Comparison of ENCODE assay signal across 17 cellular contexts in the genomic region with DNA sequence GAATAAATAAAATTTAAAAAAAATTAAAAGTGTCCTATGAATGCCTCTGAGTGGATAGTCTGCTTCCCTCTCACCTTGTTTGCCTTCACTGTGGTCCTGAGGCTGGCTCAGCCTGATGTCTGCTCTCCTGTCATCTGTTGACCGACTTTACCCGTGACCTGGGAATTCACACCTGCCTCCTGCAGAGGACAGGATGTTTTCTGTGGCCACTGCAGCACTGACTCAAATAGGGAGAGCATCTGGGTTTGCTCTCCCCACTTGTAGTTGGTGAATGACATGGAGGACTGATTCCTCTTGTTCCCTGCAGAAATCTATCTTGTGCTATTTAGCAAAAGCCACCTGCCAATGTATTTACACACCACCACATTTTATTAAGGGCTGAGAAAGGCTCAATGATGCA. TPM values are rescaled to one million over a fixed set of nuclear protein-coding genes. Genes with fewer than 3 reads are reported as not detected.
DNase-seq lines count a peak whose midpoint lies in the region; ATAC-seq and TF ChIP-seq lines count a peak whose summit lies in the region.
"Had no signal": no experiment of that assay in that cellular context is flagged by ENCODE, and none has a peak within 500 bp of the region (broad histone marks: within the 10 kb centered on the region; RNA-seq: fewer than 3 reads in every experiment).

No MANE protein-coding gene starts in this region.

- in situ Hi-C loops in ACHN (cut with HindIII; ENCODE audit: low pct_ligation_motif_present, low pct_unique_long_range_greater_than_20kb, low sequenced_read_pairs), result no loop called here

- ATAC-seq in activated T-cell treated with anti-CD3 and anti-CD28 coated beads, Interleukin-2, amount 50 U/mL, for 72 hours (replicated peaks in 1 of 2), result peak; percentile 81 to 89
- ATAC-seq in HG02678 (IDR thresholded peaks at IDR 0.05; ENCODE audit: unreplicated experiment), result peak; percentile 57
- ATAC-seq in stimulated activated naive CD8-positive, alpha-beta T cell treated with anti-CD3 and anti-CD28 coated beads, Interleukin-15, amount 100 ng/mL, for 72 hours, result peak; percentile 90
- ATAC-seq: HCT116, lower lobe of right lung had no signal

- H3K79me2 ChIP-seq in osteoblast (ENCODE audit: insufficient read depth, low read length), result no peaks in the 10 kb centered on the region

- no peak overlapping the region for H3K4me3 Mint-ChIP-seq in activated T-cell treated with anti-CD3 and anti-CD28 coated beads, Interleukin-2, amount 50 U/mL, for 72 hours
- no peak overlapping the region for H3K4me3 Mint-ChIP-seq in stimulated activated naive CD8-positive, alpha-beta T cell treated with anti-CD3 and anti-CD28 coated beads, Interleukin-15, amount 100 ng/mL, for 72 hours

- H3K27me3 ChIP-seq in osteoblast (ENCODE audit: insufficient read depth, low read length), result no peaks in the 10 kb centered on the region
- H3K27me3 ChIP-seq: suprapubic skin had no signal

- H3K9me3 Mint-ChIP-seq in activated T-cell treated with anti-CD3 and anti-CD28 coated beads, Interleukin-2, amount 50 U/mL, for 72 hours, result no peaks in the 10 kb centered on the region
- no peaks in the 10 kb centered on the region for H3K9me3 Mint-ChIP-seq in stimulated activated naive CD8-positive, alpha-beta T cell treated with anti-CD3 and anti-CD28 coated beads, Interleukin-15, amount 100 ng/mL, for 72 hours

- H4K20me1 ChIP-seq in osteoblast (ENCODE audit: insufficient read depth, low read length), result no peaks in the 10 kb centered on the region

- H3K4me2 ChIP-seq in osteoblast (ENCODE audit: insufficient read depth, low read length), result no peak overlapping the region

- no peak for TF ChIP-seq CTCF in osteoblast (IDR thresholded peaks at IDR 0.05; ENCODE audit: extremely low read depth, low read depth, low read length)

- no peaks in the 10 kb centered on the region for H3K27me3 Mint-ChIP-seq in activated T-cell treated with anti-CD3 and anti-CD28 coated beads, Interleukin-2, amount 50 U/mL, for 72 hours (ENCODE audit: low read depth)
- no peaks in the 10 kb centered on the region for H3K27me3 Mint-ChIP-seq in stimulated activated naive CD8-positive, alpha-beta T cell treated with anti-CD3 and anti-CD28 coated beads, Interleukin-15, amount 100 ng/mL, for 72 hours

- no peak overlapping the region for H3K4me3 ChIP-seq in osteoblast (ENCODE audit: insufficient read depth, low read length)
- H3K4me3 ChIP-seq: lower lobe of right lung, suprapubic skin had no signal

- H3K4me1 Mint-ChIP-seq in activated T-cell treated with anti-CD3 and anti-CD28 coated beads, Interleukin-2, amount 50 U/mL, for 72 hours (ENCODE audit: low read depth), result peaks cover 28% of the 10 kb centered on the region
- H3K4me1 Mint-ChIP-seq in stimulated activated naive CD8-positive, alpha-beta T cell treated with anti-CD3 and anti-CD28 coated beads, Interleukin-15, amount 100 ng/mL, for 72 hours, result peaks cover 29% of the 10 kb centered on the region

- H3K4me1 ChIP-seq in osteoblast (ENCODE audit: insufficient read depth, low read length), result peaks cover 5% of the 10 kb centered on the region
- H3K4me1 ChIP-seq: lower lobe of right lung, suprapubic skin had no signal

- no peaks in the 10 kb centered on the region for H3K36me3 Mint-ChIP-seq in activated T-cell treated with anti-CD3 and anti-CD28 coated beads, Interleukin-2, amount 50 U/mL, for 72 hours (ENCODE audit: insufficient read depth in 2 of 2)

- peak; percentile 37 to 41 for DNase-seq in activated T-cell treated with anti-CD3 and anti-CD28 coated beads, Interleukin-2, amount 50 U/mL, for 72 hours
- DNase-seq in activated T-cell treated with anti-CD3 and anti-CD28 coated beads, Interleukin-2, amount 50 U/mL, for 1 hour, result no peak
- DNase-seq in NCI-H774 (lab: John Stamatoyannopoulos, UW) (peak; percentile 7), osteoblast (ENCODE audit: insufficient read length, low spot score, missing footprints) (no peak), ACHN (no peak), MV-4-11 (lab: John Stamatoyannopoulos, UW) (no peak)
- DNase-seq in stimulated activated naive CD8-positive, alpha-beta T cell treated with anti-CD3 and anti-CD28 coated beads, Interleukin-15, amount 100 ng/mL, for 72 hours, result peak in 1 of 2 donors; percentile 45
- DNase-seq: activated CD4-positive, alpha-beta T cell treated with anti-CD3 and anti-CD28 coated beads for 4 hours; activated effector memory CD4-positive, alpha-beta T cell treated with Interleukin-2 at 50 U/mL for 16 hours; lower lobe of right lung; NCI-H1694 treated with DMSO at 0.1 percent for 48 hours had no signal

- no peaks in the 10 kb centered on the region for H3K9me3 ChIP-seq in osteoblast (ENCODE audit: low read depth, low read length)
- H3K9me3 ChIP-seq: lower lobe of right lung, suprapubic skin had no signal

- no peaks in the 10 kb centered on the region for H3K36me3 ChIP-seq in osteoblast (ENCODE audit: insufficient read depth, low read length)
- H3K36me3 ChIP-seq: lower lobe of right lung, suprapubic skin had no signal

- no peak overlapping the region for H3K27ac Mint-ChIP-seq in activated T-cell treated with anti-CD3 and anti-CD28 coated beads, Interleukin-2, amount 50 U/mL, for 72 hours
- no peak overlapping the region for H3K27ac Mint-ChIP-seq in stimulated activated naive CD8-positive, alpha-beta T cell treated with anti-CD3 and anti-CD28 coated beads, Interleukin-15, amount 100 ng/mL, for 72 hours

- no peak overlapping the region for H3K27ac ChIP-seq in osteoblast (ENCODE audit: low read depth, low read length)
- H3K27ac ChIP-seq: lower lobe of right lung, suprapubic skin had no signal

- no peak overlapping the region for H2AFZ ChIP-seq in osteoblast (ENCODE audit: low read length)

RNA-seq across cellular contexts. Expression of a gene that starts 52.4 kb away (rescaled TPM):
- not detected for total RNA-seq in activated T-cell treated with anti-CD3 and anti-CD28 coated beads, Interleukin-2, amount 50 U/mL, for 72 hours
- not detected in 2 replicates for total RNA-seq in osteoblast
- total RNA-seq: astrocyte; frontal cortex; suprapubic skin; T-helper 1 cell treated with Interleukin-12 subunit alpha and Interleukin-12 subunit beta and Interleukin-4 antibody, amounts not matched to agents 30 ng/mL and 1 ng/mL, for 36 hours had no signal

Comparison
In these comparisons a context has a peak if more than half of its experiments do, and no peak if none do; other contexts are left out.
1. DNase-seq: peak in activated T-cell treated with anti-CD3 and anti-CD28 coated beads, Interleukin-2, amount 50 U/mL, for 72 hours (2 of 2) and NCI-H774 (single experiment); none in activated T-cell treated with anti-CD3 and anti-CD28 coated beads, Interleukin-2, amount 50 U/mL, for 1 hour (single experiment), osteoblast (single experiment), ACHN (single experiment) and MV-4-11 (single experiment).
2. Peak in every context shown above with its lines, with median percentiles within 50 percentile points of each other: ATAC-seq.